Comparison of ENCODE assay signal across 19 cellular contexts in the genomic region with DNA sequence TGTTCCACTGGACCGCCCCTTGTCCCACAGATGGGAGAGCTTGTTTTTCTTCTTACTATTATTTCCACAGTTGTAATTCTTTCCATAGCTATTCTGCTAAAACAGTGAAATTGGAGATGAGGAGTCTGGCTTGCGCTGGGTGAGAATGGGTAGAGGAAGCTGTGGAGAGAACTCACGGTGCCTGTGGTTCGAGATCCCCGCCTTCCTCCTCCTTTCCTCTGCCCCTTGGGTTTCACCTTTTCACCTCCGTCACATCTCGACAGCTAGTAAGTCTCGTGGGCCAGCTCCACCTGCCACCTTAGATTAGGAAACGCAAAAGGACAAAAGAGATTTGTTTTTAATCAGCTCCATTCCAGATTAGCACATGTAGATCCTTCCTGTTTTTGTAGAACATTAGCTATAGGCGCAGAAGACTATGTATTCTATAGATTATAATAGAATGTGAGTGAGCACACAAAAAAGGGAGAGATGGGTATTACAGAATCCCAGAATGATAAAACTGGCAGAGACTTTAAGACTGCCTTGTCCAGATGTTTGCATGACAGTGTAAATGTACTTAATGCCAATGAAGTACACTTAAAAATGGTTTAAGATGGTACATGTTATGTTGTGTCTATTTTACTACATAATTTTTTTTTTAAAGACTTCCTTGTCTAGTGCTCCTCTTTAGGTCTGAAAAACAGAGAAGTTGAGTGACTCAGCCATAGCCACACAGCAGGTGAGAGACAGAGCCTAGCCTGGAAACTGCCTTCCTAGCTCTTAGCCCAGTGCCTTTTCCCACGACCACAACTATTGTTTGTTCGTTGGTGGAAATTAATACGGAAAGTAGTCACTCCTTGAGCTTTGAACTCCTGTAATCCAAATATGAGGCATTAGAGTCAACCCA. TPM values are rescaled to one million over a fixed set of nuclear protein-coding genes. Genes with fewer than 3 reads are reported as not detected.
A peak's percentile ranks its signal among the peaks of the same experiment; 100 is the strongest.
DNase-seq lines count a peak whose midpoint lies in the region; ATAC-seq, FAIRE-seq and TF ChIP-seq lines count a peak whose summit lies in the region.
"Had no signal": no experiment of that assay in that cellular context is flagged by ENCODE, and none has a peak within 500 bp of the region (broad histone marks: within the 10 kb centered on the region; RNA-seq: fewer than 3 reads in every experiment).

No MANE protein-coding gene starts in this region.

- in situ Hi-C loops in mammary epithelial cell (cut with MboI; ENCODE audit: low sequenced_read_pairs in 2 of 2), result no loop called here

- WGBS in mammary epithelial cell (ENCODE audit: low coverage, missing lambda C conversion rate), result 98% methylated on average over 12 of the region's 13 CpGs
- WGBS in upper lobe of left lung, 2 donors, result 68 to 80% methylated on average over 13 of the region's 13 CpGs
- 87 to 88% methylated on average over 13 of the region's 13 CpGs for WGBS in pancreas, 2 donors

- ATAC-seq in activated naive CD8-positive, alpha-beta T cell treated with anti-CD3 and anti-CD28 coated beads, Interleukin-2, amount 10 ng/mL, durations not matched to agents 7 days and 5 days (ENCODE audit: low read depth), result peak; percentile 52
- peak in 1 of 2 donors; percentile 28 for ATAC-seq in naive B cell (ENCODE audit: low read depth in 2 of 2)
- ATAC-seq in upper lobe of left lung (ENCODE audit: low FRiP score in 2 of 2), result no peak
- ATAC-seq in omental fat pad (ENCODE audit: low FRiP score), result no peak
- no peak for ATAC-seq in HG03045 (IDR thresholded peaks at IDR 0.05; ENCODE audit: unreplicated experiment)
- ATAC-seq in pancreas, result no peak

- H3K27me3 ChIP-seq in breast epithelium, result no peaks in the 10 kb centered on the region
- H3K27me3 ChIP-seq in mammary epithelial cell (ENCODE audit: insufficient read depth, low read length), result no peaks in the 10 kb centered on the region
- H3K27me3 ChIP-seq in upper lobe of left lung, result no peaks in the 10 kb centered on the region
- no peaks in the 10 kb centered on the region for H3K27me3 ChIP-seq in pancreas

- peaks cover 21% of the 10 kb centered on the region for H3K4me1 Mint-ChIP-seq in activated naive CD8-positive, alpha-beta T cell treated with anti-CD3 and anti-CD28 coated beads, Interleukin-2, amount 10 ng/mL, durations not matched to agents 7 days and 5 days
- peaks cover 19 to 46% (median 31%) of the 10 kb centered on the region in 3 donors for H3K4me1 Mint-ChIP-seq in naive B cell

- H2AFZ ChIP-seq in mammary epithelial cell (ENCODE audit: low read depth, low read length), result no peak overlapping the region

- H3K36me3 ChIP-seq in breast epithelium (no peaks in the 10 kb centered on the region), mammary epithelial cell (ENCODE audit: insufficient read depth, low read length) (peaks cover 2% of the 10 kb centered on the region), upper lobe of left lung (peaks cover 9 to 66% (median 23%) of the 10 kb centered on the region in 4 donors), pancreas (peaks cover 0 to 2% (median 0%) of the 10 kb centered on the region in 3 donors)

- intact Hi-C loops in breast epithelium (cut with DNase I; ENCODE audit: low total_unique reads) (no loop called here), mammary epithelial cell (cut with micrococcal nuclease) (no loop called here), pancreas (cut with DNase I) (loop anchor here in 1 of 3 donors (10.0 kb wide), 1 partner anchor 197 kb away; no protein-coding TSS in a partner anchor)

- no TSS peak for BruUV-seq in mammary epithelial cell (replicated peaks; lab: Mats Ljungman, UMichigan)

- H3K4me3 Mint-ChIP-seq in activated naive CD8-positive, alpha-beta T cell treated with anti-CD3 and anti-CD28 coated beads, Interleukin-2, amount 10 ng/mL, durations not matched to agents 7 days and 5 days, result no peak overlapping the region
- H3K4me3 Mint-ChIP-seq in naive B cell, result no peak overlapping the region
- H3K4me3 Mint-ChIP-seq: dendritic cell treated with granulocyte-macrophage colony-stimulating factor and Interleukin-4, amounts not matched to agents 40 ng/mL and 50 ng/mL, for 4 days; IgD-negative memory B cell; neural crest cell had no signal

- dilution Hi-C loops in mammary epithelial cell (cut with HindIII; ENCODE audit: low sequenced_read_pairs), result no loop called here

- TF ChIP-seq CTCF in breast epithelium (IDR thresholded peaks at IDR 0.05) (no peak), mammary epithelial cell (conservative IDR thresholded peaks at IDR 0.05 in 1 of 2, IDR thresholded peaks at IDR 0.05 in 1 of 2; ENCODE audit: extremely low read depth in 1 of 2, insufficient read depth in 1 of 2, low read depth in 1 of 2, low read length in 2 of 2) (no peak), upper lobe of left lung (IDR thresholded peaks at IDR 0.05) (no peak), omental fat pad (IDR thresholded peaks at IDR 0.05) (no peak), pancreas (IDR thresholded peaks at IDR 0.05) (no peak)

- H3K4me3 ChIP-seq in breast epithelium (no peak overlapping the region), mammary epithelial cell (replicated peaks in 1 of 3; ENCODE audit: insufficient read depth in 1 of 3, low read depth in 2 of 3, low read length in 3 of 3) (no peak overlapping the region), upper lobe of left lung (no peak overlapping the region), pancreas (no peak overlapping the region)

- H3K9me3 Mint-ChIP-seq in activated naive CD8-positive, alpha-beta T cell treated with anti-CD3 and anti-CD28 coated beads, Interleukin-2, amount 10 ng/mL, durations not matched to agents 7 days and 5 days, result no peaks in the 10 kb centered on the region
- H3K9me3 Mint-ChIP-seq in naive B cell, result no peaks in the 10 kb centered on the region
- H3K9me3 Mint-ChIP-seq: dendritic cell treated with granulocyte-macrophage colony-stimulating factor and Interleukin-4, amounts not matched to agents 40 ng/mL and 50 ng/mL, for 4 days; IgD-negative memory B cell; neural crest cell had no signal

- no peak overlapping the region for H3K9ac ChIP-seq in mammary epithelial cell (ENCODE audit: insufficient read depth, low read length)

- H3K36me3 Mint-ChIP-seq in activated naive CD8-positive, alpha-beta T cell treated with anti-CD3 and anti-CD28 coated beads, Interleukin-2, amount 10 ng/mL, durations not matched to agents 7 days and 5 days, result peaks cover 47% of the 10 kb centered on the region
- peaks cover 19 to 31% of the 10 kb centered on the region in 2 donors for H3K36me3 Mint-ChIP-seq in naive B cell

- no peak overlapping the region for H3K4me2 ChIP-seq in mammary epithelial cell (ENCODE audit: insufficient read depth, low read depth, low read length)

- no peak for TF ChIP-seq EP300 in upper lobe of left lung (IDR thresholded peaks at IDR 0.05)

- no peaks in the 10 kb centered on the region for H3K79me2 ChIP-seq in mammary epithelial cell (ENCODE audit: insufficient read depth, low read length)

- peaks cover 0 to 9% of the 10 kb centered on the region in 2 donors for H3K4me1 ChIP-seq in breast epithelium
- H3K4me1 ChIP-seq in mammary epithelial cell (ENCODE audit: insufficient read depth, low read length), result no peaks in the 10 kb centered on the region
- H3K4me1 ChIP-seq in upper lobe of left lung, result peaks cover 22 to 42% (median 27%) of the 10 kb centered on the region in 4 donors
- peaks cover 3 to 8% (median 5%) of the 10 kb centered on the region in 3 donors for H3K4me1 ChIP-seq in pancreas

- no peaks in the 10 kb centered on the region for H3K27me3 Mint-ChIP-seq in activated naive CD8-positive, alpha-beta T cell treated with anti-CD3 and anti-CD28 coated beads, Interleukin-2, amount 10 ng/mL, durations not matched to agents 7 days and 5 days
- no peaks in the 10 kb centered on the region for H3K27me3 Mint-ChIP-seq in naive B cell
- H3K27me3 Mint-ChIP-seq: IgD-negative memory B cell had no signal

- H3K27ac ChIP-seq in breast epithelium (peak overlapping the region; percentile 25 to 54), mammary epithelial cell (ENCODE audit: insufficient read depth, low read depth, low read length) (no peak overlapping the region), upper lobe of left lung (peak overlapping the region in 3 of 4 donors; percentile 24 to 68 (median 60)), pancreas (no peak overlapping the region)

- no peak overlapping the region for H3K27ac Mint-ChIP-seq in activated naive CD8-positive, alpha-beta T cell treated with anti-CD3 and anti-CD28 coated beads, Interleukin-2, amount 10 ng/mL, durations not matched to agents 7 days and 5 days
- H3K27ac Mint-ChIP-seq in naive B cell, result peak overlapping the region in 4 of 6 donors; percentile 47 to 88 (median 54)
- H3K27ac Mint-ChIP-seq: dendritic cell treated with granulocyte-macrophage colony-stimulating factor and Interleukin-4, amounts not matched to agents 40 ng/mL and 50 ng/mL, for 4 days had no signal

- DNase-seq in breast epithelium (ENCODE audit: low spot score in 2 of 2) (no peak), mammary epithelial cell (no peak), naive B cell (no peak), upper lobe of left lung (no peak), omental fat pad (ENCODE audit: low spot score) (no peak), pancreas (no peak)
- DNase-seq in activated naive CD8-positive, alpha-beta T cell treated with anti-CD3 and anti-CD28 coated beads, Interleukin-2, amount 10 ng/mL, durations not matched to agents 7 days and 5 days, result no peak
- DNase-seq: activated T-cell treated with anti-CD3 and anti-CD28 coated beads, Interleukin-2, amount 50 U/mL, for 48 hours; amniotic stem cell; GOT3; hypothalamus; NCI-H1092; NCI-H774; stimulated activated naive CD4-positive, alpha-beta T cell had no signal

- H4K20me1 ChIP-seq in mammary epithelial cell (ENCODE audit: insufficient read depth, low read length), result no peaks in the 10 kb centered on the region

- no peak for FAIRE-seq in pancreas (lab: Jason Lieb, UNC)
- FAIRE-seq: A204.1 had no signal

- TF ChIP-seq POLR2A in breast epithelium (IDR thresholded peaks at IDR 0.05) (no peak), upper lobe of left lung (IDR thresholded peaks at IDR 0.05) (no peak)

- POLR2A ChIA-PET in activated naive CD8-positive, alpha-beta T cell treated with anti-CD3 and anti-CD28 coated beads, Interleukin-2, amount 10 ng/mL, durations not matched to agents 7 days and 5 days (lab: Charles Lee), result no interaction called here

- H3K9me3 ChIP-seq in breast epithelium (no peaks in the 10 kb centered on the region), mammary epithelial cell (replicated peaks; ENCODE audit: insufficient read depth, low read length) (no peaks in the 10 kb centered on the region), upper lobe of left lung (no peaks in the 10 kb centered on the region), pancreas (no peaks in the 10 kb centered on the region)

- CTCF ChIA-PET in mammary epithelial cell (lab: Charles Lee; ENCODE audit: low non-redundant PET), result interaction anchor here (0.6 kb wide), 1 partner anchor 270 kb away, joined by 3 read pairs; no protein-coding TSS in a partner anchor

RNA-seq across cellular contexts. Expression of a gene that starts 20.7 kb away (rescaled TPM):
- total RNA-seq in breast epithelium (10 to 100 TPM; 17.6 to 62.9 (median 49.6) TPM), mammary epithelial cell (10 to 100 TPM in 1 of 2 donors, 1 to 10 TPM in 1; 9.0 to 30.7 TPM), upper lobe of left lung (100 to 1,000 TPM in 1 of 6 donors, 10 to 100 TPM in 5; 25.4 to 104 (median 42.4) TPM), omental fat pad (100 to 1,000 TPM in 1 of 4 donors, 10 to 100 TPM in 3; 27.8 to 144 (median 63.2) TPM), pancreas (10 to 100 TPM in 3 of 6 donors, 1 to 10 TPM in 3; 4.0 to 66.9 (median 8.9) TPM)
- polyA plus RNA-seq in mammary epithelial cell (10.9 TPM), naive B cell (ENCODE audit: low read depth in 6 of 6) (10 to 100 TPM; 48.4 to 94.2 (median 58.6) TPM), pancreas (10 to 100 TPM; 20.8 to 21.2 TPM)
- polyA minus RNA-seq in mammary epithelial cell, result 45.0 TPM
- 10 to 100 TPM; 48.7 to 54.0 TPM for total RNA-seq in activated naive CD8-positive, alpha-beta T cell treated with anti-CD3 and anti-CD28 coated beads, Interleukin-2, amount 10 ng/mL, durations not matched to agents 7 days and 5 days

Comparison
In these comparisons a context has a peak if more than half of its experiments do, and no peak if none do; other contexts are left out.
1. H3K27ac ChIP-seq: peak in breast epithelium (2 of 2) and upper lobe of left lung (3 of 4); none in mammary epithelial cell (single experiment) and pancreas (0 of 4).